8 cellular contexts compared by ENCODE assay signal in genomic region chr22:41094036-41094435, GRCh38. TPM values are rescaled to one million over a fixed set of nuclear protein-coding genes. Genes with fewer than 3 reads are reported as not detected.
DNase-seq lines count a peak whose midpoint lies in the region; ATAC-seq and TF ChIP-seq lines count a peak whose summit lies in the region.

No MANE protein-coding gene starts in this region.

- TF ChIP-seq CTCF in BE2C (IDR thresholded peaks at IDR 0.05; ENCODE audit: low read depth, low read length) (no peak), neural cell (IDR thresholded peaks at IDR 0.05; ENCODE audit: poor library complexity, severe bottlenecking) (no peak)

- peak overlapping the region; percentile 99 for H3K9ac ChIP-seq in GM23248
- peak overlapping the region; percentile 47 for H3K9ac ChIP-seq in endocrine pancreas (ENCODE audit: control insufficient read depth, insufficient read depth, low read length)
- H3K9ac ChIP-seq in neural cell (ENCODE audit: low read length) = peak overlapping the region; percentile 99

- 0 out of 2 replicates have a peak overlapping the region, but pooled peaks have one; percentile 98 for H3K27ac ChIP-seq in GM23248
- no peak overlapping the region for H3K27ac ChIP-seq in SJCRH30
- H3K27ac ChIP-seq in neural cell (ENCODE audit: low read length) = no peak overlapping the region

- H3K36me3 ChIP-seq in BE2C (peaks cover 10% of the 10 kb centered on the region), GM23248 (ENCODE audit: low read depth) (no peaks in the 10 kb centered on the region), SJCRH30 (0 out of 2 replicates have a peak, but pooled peaks cover under 1% of the 10 kb centered on the region), endocrine pancreas (ENCODE audit: control insufficient read depth, insufficient read depth, low read length) (no peaks in the 10 kb centered on the region), neural cell (ENCODE audit: insufficient read depth, low read length) (no peaks in the 10 kb centered on the region)

- H2AFZ ChIP-seq in GM23248 = no peak overlapping the region
- no peak overlapping the region for H2AFZ ChIP-seq in neural cell (ENCODE audit: low read depth, low read length)

- no peak for TF ChIP-seq EP300 in neural cell (conservative IDR thresholded peaks at IDR 0.05; ENCODE audit: poor library complexity, severe bottlenecking)

- peaks cover 16% of the 10 kb centered on the region; the same call in 1 of the 2 replicates for H3F3A ChIP-seq in GM23248 (ENCODE audit: insufficient read depth)
- no peaks in the 10 kb centered on the region for H3F3A ChIP-seq in neural cell (ENCODE audit: insufficient read depth, low read length, poor library complexity, severe bottlenecking)

- H3K9me2 ChIP-seq in GM23248 (ENCODE audit: insufficient read depth) (no peaks in the 10 kb centered on the region), neural cell (ENCODE audit: insufficient read depth, low read length) (no peaks in the 10 kb centered on the region)

- peak overlapping the region; percentile 95 for H3K4me2 ChIP-seq in GM23248 (ENCODE audit: unreplicated experiment)
- peak overlapping the region; percentile 66 for H3K4me2 ChIP-seq in neural cell (ENCODE audit: low read length)

- H4K20me1 ChIP-seq in GM23248 (ENCODE audit: insufficient read depth) = peaks cover 46% of the 10 kb centered on the region; the same call in 1 of the 2 replicates
- peaks cover 34% of the 10 kb centered on the region for H4K20me1 ChIP-seq in neural cell (ENCODE audit: insufficient read depth)

- WGBS in GM23248 (ENCODE audit: low coverage in 1 of 2, low lambda C conversion rate in 2 of 2, missing lambda C conversion rate in 2 of 2), 2 experiments = 2% methylated on average over 4 of the region's 4 CpGs

- H3K9me3 ChIP-seq in BE2C = no peaks in the 10 kb centered on the region
- H3K9me3 ChIP-seq in GM23248 (ENCODE audit: low read depth) = no peaks in the 10 kb centered on the region
- no peaks in the 10 kb centered on the region for H3K9me3 ChIP-seq in SJCRH30 (replicated peaks)
- no peaks in the 10 kb centered on the region for H3K9me3 ChIP-seq in endocrine pancreas (ENCODE audit: control insufficient read depth, low read length)
- no peaks in the 10 kb centered on the region for H3K9me3 ChIP-seq in neural cell (ENCODE audit: low read length)

- H3K79me2 ChIP-seq in GM23248 (ENCODE audit: insufficient read depth) (peaks cover 67% of the 10 kb centered on the region), neural cell (replicated peaks; ENCODE audit: insufficient read depth, low read length) (peaks cover 67% of the 10 kb centered on the region)

- in situ Hi-C loops in GM23248 (cut with MboI) = no loop called here

- H3K4me3 ChIP-seq in BE2C (ENCODE audit: low read depth, low read length) (peak overlapping the region; percentile 96), GM23248 (peak overlapping the region; percentile 92), SJCRH30 (peak overlapping the region; percentile 87), endocrine pancreas (ENCODE audit: control insufficient read depth, insufficient read depth, low read length) (peak overlapping the region; percentile 100), neural cell (ENCODE audit: low read length) (peak overlapping the region; percentile 92)

- ATAC-seq in GM21619 (IDR thresholded peaks at IDR 0.05; ENCODE audit: unreplicated experiment) (no peak), left lobe of liver (no peak)

- TF ChIP-seq RAD21 in neural cell (conservative IDR thresholded peaks at IDR 0.05) = no peak

- DNase-seq in BE2C (no peak), GM23248 (peak; percentile 65), SJCRH30 (peak in 1 of 2 experiments; percentile 45), GM19240 (ENCODE audit: insufficient read length, low spot score) (no peak), left lobe of liver (ENCODE audit: low spot score) (no peak)

- H3K27me3 ChIP-seq in BE2C (no peaks in the 10 kb centered on the region), GM23248 (replicated peaks; ENCODE audit: insufficient read depth) (no peaks in the 10 kb centered on the region), SJCRH30 (no peaks in the 10 kb centered on the region), endocrine pancreas (ENCODE audit: control insufficient read depth, insufficient read depth, low read length) (no peaks in the 10 kb centered on the region), neural cell (ENCODE audit: insufficient read depth, low read depth, low read length) (no peaks in the 10 kb centered on the region)

- H3K4me1 ChIP-seq in BE2C (no peaks in the 10 kb centered on the region), GM23248 (ENCODE audit: insufficient read depth) (peaks cover 19% of the 10 kb centered on the region), SJCRH30 (no peaks in the 10 kb centered on the region), endocrine pancreas (ENCODE audit: control insufficient read depth, insufficient read depth, low read length) (peaks cover 4% of the 10 kb centered on the region)

TF ChIP-seq in neural cell, 6 proteins besides CTCF, POLR2A, EP300 and RAD21:
- TF ChIP-seq MXI1 (conservative IDR thresholded peaks at IDR 0.05; ENCODE audit: poor library complexity, severe bottlenecking) (peak; percentile 50), EZH2 (IDR thresholded peaks at IDR 0.05; ENCODE audit: borderline replicate concordance, insufficient read depth, low read length, poor library complexity, severe bottlenecking) (no peak)
TF ChIP-seq in neural cell: peak in this region for 1.

RNA-seq across cellular contexts. Expression of gene EP300, which starts 1.6 kb away (rescaled TPM):
- polyA plus RNA-seq in BE2C (2012; ENCODE audit: insufficient read depth, insufficient read length, low read depth) = 84.2 TPM
- 18.8 and 23.4 TPM in 2 replicates for total RNA-seq in GM23248 (2014; rRNA removed; shearing (Covaris generic))
- polyA plus RNA-seq in GM23248 (2016; fragmentation: Nextera tagmentation; extraction: Ambion mirVana) = 11.4 and 11.6 TPM in 2 replicates
- 27.5 and 29.7 TPM in 2 replicates for total RNA-seq in SJCRH30 (2014; rRNA removed; shearing (Covaris generic))
- polyA plus RNA-seq in neural cell = 13.9 and 18.9 TPM in 2 replicates
- polyA minus RNA-seq in neural cell = 93.5 and 114 TPM in 2 replicates
- 24.4 TPM for total RNA-seq in left lobe of liver

Comparison
In these comparisons a context has a peak if more than half of its experiments do, and no peak if none do; other contexts are left out.
1. H3K9ac ChIP-seq: peak in every context shown above with its lines; median percentile 99 in GM23248; 99 in neural cell; 47 in endocrine pancreas.